In genomic region chr21:43777953-43778352, GRCh38 we compare ENCODE assay signal across 1 cellular context.
TF ChIP-seq lines count a peak whose summit lies in the region.

No MANE protein-coding gene starts in this region.

TF ChIP-seq in H1, 55 proteins besides CTCF, POLR2A, EP300 and RAD21:
- no peak for TF ChIP-seq TCF12 (IDR thresholded peaks at IDR 0.05; ENCODE audit: low read depth, low read length)
- TF ChIP-seq SRF (IDR thresholded peaks at IDR 0.05; ENCODE audit: low read depth, low read length) = peak; percentile 73
- no peak for TF ChIP-seq EGR1 (IDR thresholded peaks at IDR 0.05; ENCODE audit: borderline replicate concordance, low read depth, low read length)
